ENCODE assay signal across 8 cellular contexts in the genomic region with DNA sequence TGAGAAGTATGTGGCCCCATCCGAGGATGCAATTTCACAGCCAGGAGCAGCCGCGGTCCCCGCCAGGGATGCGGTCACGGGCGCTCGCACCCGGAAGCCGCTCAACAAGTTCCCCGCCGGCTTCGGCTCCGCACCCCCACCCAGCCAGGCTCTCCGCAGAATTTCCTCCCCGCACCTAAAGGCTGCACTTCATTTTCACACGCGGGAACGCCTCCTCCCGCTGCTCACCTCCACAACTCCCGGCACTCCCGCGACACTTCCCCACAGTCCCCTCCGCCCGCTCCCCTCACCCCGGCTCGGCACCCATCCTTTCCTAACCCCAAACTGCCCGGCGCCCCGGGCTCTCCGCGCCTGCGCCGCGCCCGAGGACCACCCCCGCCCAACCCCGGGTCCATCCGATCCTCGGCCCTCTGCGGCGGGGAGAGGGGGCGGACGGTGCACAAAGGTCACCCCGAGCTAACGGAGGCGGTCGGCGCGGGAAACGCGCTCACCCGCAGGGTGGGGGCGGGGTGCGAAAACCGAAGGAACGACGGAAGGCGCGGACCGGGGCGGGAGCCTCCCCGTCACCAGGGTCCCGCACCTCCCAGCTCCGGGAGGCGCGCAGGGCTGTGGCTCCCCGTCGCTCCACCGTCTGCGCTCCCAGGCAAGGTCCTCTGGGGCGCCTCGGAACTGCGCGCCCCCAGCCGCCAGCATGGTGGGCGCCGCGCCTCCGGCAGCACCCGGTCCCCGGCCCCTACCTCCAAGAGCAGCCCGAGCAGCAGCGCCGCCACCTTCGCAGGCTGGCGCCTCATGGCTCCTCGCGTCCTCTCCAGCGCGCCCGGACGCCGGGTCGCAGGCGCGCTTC. TPM values are rescaled to one million over a fixed set of nuclear protein-coding genes. Genes with fewer than 3 reads are reported as not detected.
A peak's percentile ranks its signal among the peaks of the same experiment; 100 is the strongest.
DNase-seq lines count a peak whose midpoint lies in the region; FAIRE-seq and TF ChIP-seq lines count a peak whose summit lies in the region.

No MANE protein-coding gene starts in this region.

- no peaks in the 10 kb centered on the region for H3K27me3 ChIP-seq in HAP-1 (ENCODE audit: low read depth)
- no peaks in the 10 kb centered on the region for H3K27me3 ChIP-seq in MM.1S (replicated peaks; ENCODE audit: insufficient read depth, low read length)
- no peaks in the 10 kb centered on the region for H3K27me3 ChIP-seq in WERI-Rb-1 (ENCODE audit: insufficient read depth, low read depth, severe bottlenecking)
- no peaks in the 10 kb centered on the region for H3K27me3 ChIP-seq in bronchial epithelial cell (ENCODE audit: control insufficient read depth, insufficient read depth, low read length)
- H3K27me3 ChIP-seq in kidney epithelial cell (ENCODE audit: control insufficient read depth, insufficient read depth, low read length): no peaks in the 10 kb centered on the region

- in situ Hi-C loops in HAP-1 (cut with MboI; ENCODE audit: low sequenced_read_pairs): loop anchor here (25.0 kb wide), 1 partner anchor 809 kb away; a partner anchor contains a TSS

- peak overlapping the region; percentile 91 for H3K4me2 ChIP-seq in MM.1S (ENCODE audit: low read depth, low read length)

- peak overlapping the region; percentile 97 for H3K9ac ChIP-seq in MM.1S (ENCODE audit: low read length)

- TF ChIP-seq CTCF in MM.1S (IDR thresholded peaks at IDR 0.05; ENCODE audit: low read length) (no peak), WERI-Rb-1 (IDR thresholded peaks at IDR 0.05; ENCODE audit: low read depth, low read length) (no peak), bronchial epithelial cell (IDR thresholded peaks at IDR 0.05; ENCODE audit: insufficient read depth, low read length, severe bottlenecking) (no peak), kidney epithelial cell (IDR thresholded peaks at IDR 0.05; ENCODE audit: insufficient read depth, low read length, poor library complexity, severe bottlenecking) (no peak)

- 0 out of 2 replicates have a peak overlapping the region, but pooled peaks have one; percentile 15 for H2AFZ ChIP-seq in MM.1S (ENCODE audit: low read length)

- H3F3A ChIP-seq in MM.1S (ENCODE audit: insufficient read depth, low read length): peaks cover 67% of the 10 kb centered on the region

- H3K36me3 ChIP-seq in HAP-1 (replicated peaks) (no peaks in the 10 kb centered on the region), MM.1S (replicated peaks; ENCODE audit: insufficient read depth, low read length) (no peaks in the 10 kb centered on the region; the same call in 1 of the 2 replicates), WERI-Rb-1 (peaks cover 5% of the 10 kb centered on the region), bronchial epithelial cell (ENCODE audit: control insufficient read depth, insufficient read depth, low read length) (peaks cover 3% of the 10 kb centered on the region), kidney epithelial cell (ENCODE audit: control insufficient read depth, insufficient read depth, low read length) (no peaks in the 10 kb centered on the region)

- H3K4me3 ChIP-seq in HAP-1 (peak overlapping the region; percentile 78), MM.1S (ENCODE audit: low read length) (peak overlapping the region; percentile 95), WERI-Rb-1 (ENCODE audit: low read depth, low read length) (peak overlapping the region; percentile 79), bronchial epithelial cell (ENCODE audit: low read depth, low read length) (peak overlapping the region; percentile 81), kidney epithelial cell (ENCODE audit: low read depth, low read length) (peak overlapping the region; percentile 75)

- peaks cover 27% of the 10 kb centered on the region for H3K4me1 ChIP-seq in HAP-1
- H3K4me1 ChIP-seq in MM.1S (ENCODE audit: low read length): peaks cover 53% of the 10 kb centered on the region

- DNase-seq in GM12891 (ENCODE audit: insufficient read length, low spot score): no peak
- DNase-seq in HAP-1 (ENCODE audit: low spot score in 2 of 2): peak; percentile 26 to 69
- peak; percentile 67 for DNase-seq in MM.1S
- peak; percentile 54 for DNase-seq in WERI-Rb-1
- peak; percentile 30 for DNase-seq in bronchial epithelial cell (ENCODE audit: low read depth)
- no peak for DNase-seq in kidney epithelial cell (ENCODE audit: low read depth)
- peak; percentile 57 for DNase-seq in stimulated activated CD4-positive, alpha-beta T cell treated with anti-CD3 and anti-CD28 coated beads, Interleukin-4, amount 100 ng/mL, for 1 hour
- no peak for DNase-seq in middle frontal gyrus (ENCODE audit: extremely low spot score, low spot score)

- peaks cover 68% of the 10 kb centered on the region for H3K79me2 ChIP-seq in MM.1S (ENCODE audit: low read length)

- H3K9me3 ChIP-seq in HAP-1 (no peaks in the 10 kb centered on the region), MM.1S (replicated peaks; ENCODE audit: insufficient read depth, low read length) (no peaks in the 10 kb centered on the region), WERI-Rb-1 (ENCODE audit: severe bottlenecking) (no peaks in the 10 kb centered on the region)

- no peak; the same call in 1 of the 2 replicates for TF ChIP-seq POLR2A in GM12891 (IDR thresholded peaks at IDR 0.05; ENCODE audit: low read depth, low read length)

- peak; percentile 94 for FAIRE-seq in GM12891 (lab: Jason Lieb, UNC)
- no peak for FAIRE-seq in bronchial epithelial cell (lab: Jason Lieb, UNC)

- H3K27ac ChIP-seq in MM.1S (ENCODE audit: low read length) (peak overlapping the region; percentile 93), WERI-Rb-1 (peak overlapping the region; percentile 92)

- no peaks in the 10 kb centered on the region for H3K9me2 ChIP-seq in MM.1S (replicated peaks; ENCODE audit: insufficient read depth, low read length)

- peaks cover 5% of the 10 kb centered on the region for H4K20me1 ChIP-seq in MM.1S (ENCODE audit: insufficient read depth, low read length)

TF ChIP-seq in GM12891, 5 proteins besides CTCF, POLR2A, EP300 and RAD21:
- peak; percentile 31; the same call in 1 of the 2 replicates for TF ChIP-seq POU2F2 (IDR thresholded peaks at IDR 0.05; ENCODE audit: low read depth, low read length)
- peak; percentile 74 for TF ChIP-seq PAX5 (IDR thresholded peaks at IDR 0.05; ENCODE audit: insufficient read depth, low read length, severe bottlenecking)
- no peak; the same call in 1 of the 2 replicates for TF ChIP-seq POLR2AphosphoS5 (IDR thresholded peaks at IDR 0.05; ENCODE audit: low read depth, low read length)
- TF ChIP-seq SPI1 (IDR thresholded peaks at IDR 0.05; ENCODE audit: low read depth, low read length): no peak

RNA-seq across cellular contexts. Expression of a gene that starts 0.5 kb away (rescaled TPM):
- polyA plus RNA-seq in GM12891 (2012; ENCODE audit: low read depth, missing spikeins): 124 TPM
- 41.6 and 97.9 TPM in 2 replicates for total RNA-seq in bronchial epithelial cell
- 115 and 118 TPM in 2 replicates for total RNA-seq in kidney epithelial cell

Comparison
In these comparisons a context has a peak if more than half of its experiments do, and no peak if none do; other contexts are left out.
1. DNase-seq: peak in HAP-1 (2 of 2), MM.1S (single experiment), WERI-Rb-1 (single experiment), bronchial epithelial cell (single experiment) and stimulated activated CD4-positive, alpha-beta T cell treated with anti-CD3 and anti-CD28 coated beads, Interleukin-4, amount 100 ng/mL, for 1 hour (single experiment); none in GM12891 (single experiment), kidney epithelial cell (single experiment) and middle frontal gyrus (single experiment).
2. Peak in every context shown above with its lines, with median percentiles within 50 percentile points of each other: H3K4me3 ChIP-seq.